Comparison of ENCODE assay signal across 1 cellular context in genomic region chrX:38868941-38869378, GRCh38.
TF ChIP-seq lines count a peak whose summit lies in the region.

No MANE protein-coding gene starts in this region.

TF ChIP-seq in K562, 482 proteins besides CTCF, POLR2A, EP300 and RAD21 (continued from another document):
- TF ChIP-seq CUX1 (CRISPR knock-in tag; IDR thresholded peaks at IDR 0.05) (no peak), ZSCAN32 (CRISPR knock-in tag; IDR thresholded peaks at IDR 0.05) (peak; percentile 50; the same call in 1 of the 2 replicates), ZNF592 (IDR thresholded peaks at IDR 0.05) (no peak), SIN3A (IDR thresholded peaks at IDR 0.05; ENCODE audit: borderline replicate concordance in 2 of 2, control insufficient read depth in 1 of 2, low read depth in 2 of 2, low read length in 2 of 2) (no peak), CEBPB (tag; IDR thresholded peaks at IDR 0.05) (peak; percentile 83), ZKSCAN1 (IDR thresholded peaks at IDR 0.05; ENCODE audit: low read depth, low read length) (no peak), ATF4 (CRISPR knock-in tag; IDR thresholded peaks at IDR 0.05) (peak; percentile 72; the same call in 1 of the 2 replicates), NCOA4 (IDR thresholded peaks at IDR 0.05; ENCODE audit: partially characterized antibody) (no peak), ZNF282 (CRISPR knock-in tag; IDR thresholded peaks at IDR 0.05) (no peak), ZNF717 (CRISPR knock-in tag; IDR thresholded peaks at IDR 0.05) (no peak), ETV1 (tag; conservative IDR thresholded peaks at IDR 0.05; ENCODE audit: low read depth) (no peak), RNF2 (IDR thresholded peaks at IDR 0.05) (no peak), TRIM24 (IDR thresholded peaks at IDR 0.05) (peak in 1 of 2 experiments; percentile 28; a peak in 1 of 4 replicates), ZBTB34 (CRISPR knock-in tag; IDR thresholded peaks at IDR 0.05) (no peak), CTCFL (IDR thresholded peaks at IDR 0.05; ENCODE audit: borderline replicate concordance, insufficient read depth, low read depth, low read length, poor library complexity, severe bottlenecking) (no peak), HMBOX1 (IDR thresholded peaks at IDR 0.05) (no peak), ERF (CRISPR knock-in tag; IDR thresholded peaks at IDR 0.05) (no peak), LARP7 (IDR thresholded peaks at IDR 0.05) (no peak), FOXJ2 (tag; IDR thresholded peaks at IDR 0.05) (peak; percentile 62; the same call in 1 of the 2 replicates), CBFB (CRISPR knock-in tag; IDR thresholded peaks at IDR 0.05) (no peak)
